In the genomic region with DNA sequence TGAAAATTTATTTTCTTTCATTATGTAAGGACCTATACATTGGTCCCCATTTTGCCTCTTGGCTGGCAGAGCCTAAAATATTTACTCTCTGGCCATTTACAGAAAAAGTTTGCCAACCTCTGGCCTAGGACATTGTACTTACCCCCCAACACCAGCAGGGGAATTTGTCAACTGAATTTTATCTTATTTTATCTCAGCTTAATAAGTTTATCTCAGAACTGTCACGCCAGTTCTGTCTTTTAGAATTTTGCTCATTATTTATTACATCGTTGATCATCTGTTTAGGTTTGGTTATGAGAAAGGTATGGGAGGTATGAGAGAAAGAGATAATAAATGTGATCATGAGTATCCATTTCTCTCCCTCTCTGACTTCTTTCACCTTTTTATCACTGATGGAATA, we compare ENCODE assay signal across 9 cellular contexts. TPM values are rescaled to one million over a fixed set of nuclear protein-coding genes. Genes with fewer than 3 reads are reported as not detected.
DNase-seq lines count a peak whose midpoint lies in the region; ATAC-seq and TF ChIP-seq lines count a peak whose summit lies in the region.
"Had no signal": no experiment of that assay in that cellular context is flagged by ENCODE, and none has a peak within 500 bp of the region (broad histone marks: within the 10 kb centered on the region; RNA-seq: fewer than 3 reads in every experiment).

No MANE protein-coding gene starts in this region.

- peak; percentile 40 for TF ChIP-seq CTCF in CD8-positive, alpha-beta T cell (IDR thresholded peaks at IDR 0.05)
- 0 out of 2 replicates have a peak, but pooled peaks have one; percentile 8 for TF ChIP-seq CTCF in IMR-90 (conservative IDR thresholded peaks at IDR 0.05; ENCODE audit: low read depth, low read length)
- TF ChIP-seq CTCF in cardiac fibroblast (IDR thresholded peaks at IDR 0.05; ENCODE audit: low read depth, low read length), result peak; percentile 37
- peak; percentile 20 for TF ChIP-seq CTCF in osteoblast (IDR thresholded peaks at IDR 0.05; ENCODE audit: extremely low read depth, low read depth, low read length)
- peak in 1 of 2 donors; percentile 27 for TF ChIP-seq CTCF in suprapubic skin (IDR thresholded peaks at IDR 0.05)

- no peak overlapping the region for H2AK9ac ChIP-seq in IMR-90 (replicated peaks; ENCODE audit: low read depth, low read length, poor library complexity)

- peak; percentile 36 for ATAC-seq in CD8-positive, alpha-beta T cell
- ATAC-seq in IMR-90 (ENCODE audit: low read depth) (no peak), right cardiac atrium (no peak)

- WGBS in IMR-90 (ENCODE audit: extremely low coverage in 2 of 2, insufficient read length in 1 of 2), 2 experiments, result no CpG with 5 or more reads among the region's 2 CpGs
- WGBS in right cardiac atrium, result 79% methylated on average over 2 of the region's 2 CpGs
- 90% methylated on average over 2 of the region's 2 CpGs for WGBS in suprapubic skin

- no peak for TF ChIP-seq EP300 in suprapubic skin (IDR thresholded peaks at IDR 0.05)

- TF ChIP-seq POLR2A in IMR-90 (IDR thresholded peaks at IDR 0.05; ENCODE audit: low read depth, low read length) (no peak), suprapubic skin (IDR thresholded peaks at IDR 0.05) (no peak)

- DNase-seq in CD8-positive, alpha-beta T cell, result no peak
- no peak for DNase-seq in IMR-90
- DNase-seq in cardiac fibroblast (ENCODE audit: low read depth in 2 of 2), result no peak
- no peak for DNase-seq in osteoblast (ENCODE audit: insufficient read length, low spot score, missing footprints)
- no peak for DNase-seq in NCI-H1092 (lab: John Stamatoyannopoulos, UW)
- no peak for DNase-seq in right cardiac atrium
- DNase-seq in suprapubic skin (ENCODE audit: low spot score in 2 of 2), result no peak
- DNase-seq: NCI-H2029 had no signal

- no peak overlapping the region for H2BK120ac ChIP-seq in IMR-90 (ENCODE audit: low read depth, low read length)

- CTCF ChIA-PET in CD8-positive, alpha-beta T cell (lab: Charles Lee), result interaction anchor here (1.0 to 2.3 kb wide), 2 partner anchors 44 to 141 kb away, joined by 3 to 7 read pairs; no protein-coding TSS in a partner anchor
- CTCF ChIA-PET in IMR-90 (lab: Yijun Ruan, JAX), result interaction anchor here (0.8 to 1.2 kb wide), 2 partner anchors 9 to 16 kb away, joined by 3 read pairs; no protein-coding TSS in a partner anchor

- H4K5ac ChIP-seq in IMR-90 (ENCODE audit: low read depth, low read length), result no peak overlapping the region

- H2AK5ac ChIP-seq in IMR-90 (ENCODE audit: low read depth, low read length), result no peak overlapping the region

- no peak overlapping the region for H3K4me3 ChIP-seq in CD8-positive, alpha-beta T cell (ENCODE audit: low read depth, low read length)
- H3K4me3 ChIP-seq in IMR-90 (ENCODE audit: insufficient read depth, low read depth, low read length), result no peak overlapping the region
- H3K4me3 ChIP-seq in cardiac fibroblast (replicated peaks in 1 of 2; ENCODE audit: low read depth in 2 of 2, low read length in 2 of 2), result no peak overlapping the region
- no peak overlapping the region for H3K4me3 ChIP-seq in osteoblast (ENCODE audit: insufficient read depth, low read length)
- H3K4me3 ChIP-seq in right cardiac atrium (ENCODE audit: low read length), result no peak overlapping the region
- H3K4me3 ChIP-seq in suprapubic skin, result no peak overlapping the region
- H3K4me3 ChIP-seq: esophagus muscularis mucosa had no signal

- H3K9ac ChIP-seq in IMR-90 (ENCODE audit: low read depth, low read length), result no peak overlapping the region

- no peak overlapping the region for H3K56ac ChIP-seq in IMR-90 (ENCODE audit: extremely low read depth, insufficient read depth, low read length)

- peaks cover 2% of the 10 kb centered on the region for H3K9me1 ChIP-seq in IMR-90 (ENCODE audit: insufficient read depth, low read length)

- no peak overlapping the region for H4K8ac ChIP-seq in IMR-90 (ENCODE audit: low read depth in 2 of 2, low read length in 2 of 2)

- H3K79me2 ChIP-seq in osteoblast (ENCODE audit: insufficient read depth, low read length), result peaks cover 83% of the 10 kb centered on the region

- no peak overlapping the region for H3K18ac ChIP-seq in IMR-90 (ENCODE audit: low read depth, low read length)

- in situ Hi-C loops in IMR-90 (cut with MboI; ENCODE audit: low sequenced_read_pairs), result no loop called here

- H2AFZ ChIP-seq in IMR-90 (replicated peaks; ENCODE audit: low read length, poor library complexity), result no peak overlapping the region
- H2AFZ ChIP-seq in osteoblast (ENCODE audit: low read length), result no peak overlapping the region

- H3K4me3 Mint-ChIP-seq in CD8-positive, alpha-beta T cell, result no peak overlapping the region

- H3K36me3 ChIP-seq in CD8-positive, alpha-beta T cell (ENCODE audit: insufficient read depth, low read length), result peaks cover 88% of the 10 kb centered on the region
- peaks cover 62% of the 10 kb centered on the region for H3K36me3 ChIP-seq in IMR-90 (ENCODE audit: control insufficient read depth, insufficient read depth, low read length)
- peaks cover 94% of the 10 kb centered on the region for H3K36me3 ChIP-seq in osteoblast (ENCODE audit: insufficient read depth, low read length)
- peaks cover 95% of the 10 kb centered on the region for H3K36me3 ChIP-seq in suprapubic skin

- no peak overlapping the region for H4K91ac ChIP-seq in IMR-90 (ENCODE audit: insufficient read depth, low read depth, low read length)

- H3K27me3 Mint-ChIP-seq in CD8-positive, alpha-beta T cell (ENCODE audit: low read depth), result no peaks in the 10 kb centered on the region

- POLR2A ChIA-PET in CD8-positive, alpha-beta T cell (lab: Charles Lee), result interaction anchor here (1.5 kb wide), 1 partner anchor 129 kb away, joined by 3 read pairs; no protein-coding TSS in a partner anchor
- POLR2A ChIA-PET in IMR-90 (lab: Charles Lee; ENCODE audit: unreplicated experiment), result interaction anchor here (0.6 kb wide), 1 partner anchor 32 kb away, joined by 13 read pairs; no protein-coding TSS in a partner anchor

- H3K4me2 ChIP-seq in IMR-90 (ENCODE audit: low read depth, low read length) (no peak overlapping the region), osteoblast (ENCODE audit: insufficient read depth, low read length) (no peak overlapping the region)

- no peaks in the 10 kb centered on the region for H3K9me3 Mint-ChIP-seq in CD8-positive, alpha-beta T cell

- no TSS peak for BruUV-seq in IMR-90 (replicated peaks; lab: Mats Ljungman, UMichigan)

- H3K23ac ChIP-seq in IMR-90 (ENCODE audit: low read depth, low read length), result no peak overlapping the region

- H3K4me1 ChIP-seq in CD8-positive, alpha-beta T cell (ENCODE audit: insufficient read depth, low read length), result peaks cover 21% of the 10 kb centered on the region
- H3K4me1 ChIP-seq in IMR-90 (ENCODE audit: control insufficient read depth, insufficient read depth, low read length) (no peaks in the 10 kb centered on the region; the same call in 1 of the 2 replicates), osteoblast (ENCODE audit: insufficient read depth, low read length) (no peaks in the 10 kb centered on the region), right cardiac atrium (ENCODE audit: control insufficient read depth, insufficient read depth, low read length) (peaks cover 3% of the 10 kb centered on the region), suprapubic skin (peaks cover 10% of the 10 kb centered on the region)

- H3K79me1 ChIP-seq in IMR-90 (ENCODE audit: low read depth in 1 of 2, low read length in 2 of 2), result peaks cover 44 to 56% of the 10 kb centered on the region in 2 experiments

- H3K27ac ChIP-seq in CD8-positive, alpha-beta T cell (ENCODE audit: low read depth, low read length), result no peak overlapping the region
- no peak overlapping the region for H3K27ac ChIP-seq in IMR-90 (ENCODE audit: insufficient read depth, low read length)
- H3K27ac ChIP-seq in osteoblast (ENCODE audit: low read depth, low read length), result no peak overlapping the region
- no peak overlapping the region for H3K27ac ChIP-seq in right cardiac atrium (ENCODE audit: low read length)
- H3K27ac ChIP-seq in suprapubic skin, result no peak overlapping the region
- H3K27ac ChIP-seq: esophagus muscularis mucosa had no signal

- dilution Hi-C loops in IMR-90 (cut with HindIII; ENCODE audit: low sequenced_read_pairs, unreplicated experiment), result loop anchor here (25.0 kb wide), 1 partner anchor 126 kb away; no protein-coding TSS in a partner anchor

- no peak for TF ChIP-seq RAD21 in IMR-90 (IDR thresholded peaks at IDR 0.05; ENCODE audit: low read length)

- H3K27ac Mint-ChIP-seq in CD8-positive, alpha-beta T cell, result no peak overlapping the region

- no peak overlapping the region for H2BK15ac ChIP-seq in IMR-90 (ENCODE audit: low read depth, low read length)

- peaks cover 49% of the 10 kb centered on the region for H3K4me1 Mint-ChIP-seq in CD8-positive, alpha-beta T cell (ENCODE audit: low read depth)

- H2BK20ac ChIP-seq in IMR-90 (ENCODE audit: low read depth, low read length), result no peak overlapping the region

- no peak overlapping the region for H3K4ac ChIP-seq in IMR-90 (ENCODE audit: low read depth, low read length)

- H3K27me3 ChIP-seq in CD8-positive, alpha-beta T cell (ENCODE audit: insufficient read depth, low read length), result no peaks in the 10 kb centered on the region
- H3K27me3 ChIP-seq in IMR-90 (ENCODE audit: control insufficient read depth, insufficient read depth, low read length) (no peaks in the 10 kb centered on the region), osteoblast (ENCODE audit: insufficient read depth, low read length) (no peaks in the 10 kb centered on the region), right cardiac atrium (ENCODE audit: control insufficient read depth, insufficient read depth) (no peaks in the 10 kb centered on the region), suprapubic skin (no peaks in the 10 kb centered on the region)
- H3K27me3 ChIP-seq: esophagus muscularis mucosa had no signal

- no peaks in the 10 kb centered on the region for H3K9me3 ChIP-seq in CD8-positive, alpha-beta T cell (ENCODE audit: low read length)
- H3K9me3 ChIP-seq in IMR-90 (ENCODE audit: control insufficient read depth, insufficient read depth, low read length) (no peaks in the 10 kb centered on the region), osteoblast (ENCODE audit: low read depth, low read length) (no peaks in the 10 kb centered on the region), right cardiac atrium (ENCODE audit: control insufficient read depth, low read length) (no peaks in the 10 kb centered on the region), suprapubic skin (no peaks in the 10 kb centered on the region)
- H3K9me3 ChIP-seq: esophagus muscularis mucosa had no signal

- intact Hi-C loops in CD8-positive, alpha-beta T cell (cut with DNase I, micrococcal nuclease), result loop anchor here in 1 of 2 experiments (5.0 kb wide), 1 partner anchor 34 kb away; no protein-coding TSS in a partner anchor
- intact Hi-C loops in IMR-90 (cut with micrococcal nuclease), result no loop called here
- intact Hi-C loops in right cardiac atrium (cut with DNase I), result no loop called here

- no peak overlapping the region for H2BK5ac ChIP-seq in IMR-90 (ENCODE audit: low read depth, low read length, poor library complexity, severe bottlenecking)

- H3K14ac ChIP-seq in IMR-90 (replicated peaks; ENCODE audit: low read depth, low read length), result no peak overlapping the region

- peaks cover 91% of the 10 kb centered on the region for H3K36me3 Mint-ChIP-seq in CD8-positive, alpha-beta T cell

- H4K20me1 ChIP-seq in IMR-90 (ENCODE audit: insufficient read depth, low read length) (peaks cover 4% of the 10 kb centered on the region; the same call in 1 of the 2 replicates), osteoblast (ENCODE audit: insufficient read depth, low read length) (peaks cover 5% of the 10 kb centered on the region)

RNA-seq across cellular contexts. Expression of gene CHD2, which starts 38.3 kb away (rescaled TPM):
- total RNA-seq in CD8-positive, alpha-beta T cell, result 100 to 1,000 TPM; 615 to 669 TPM
- total RNA-seq in IMR-90 (2012; rRNA removed) (64.7 and 71.4 TPM in 2 replicates), osteoblast (94.0 and 98.8 TPM in 2 replicates), right cardiac atrium (10 to 100 TPM; 62.7 to 83.6 (median 65.1) TPM), suprapubic skin (100 to 1,000 TPM in 3 of 4 donors, 10 to 100 TPM in 1; 93.3 to 319 (median 127) TPM)
- polyA plus RNA-seq in IMR-90 (2012; rRNA removed) (37.8 and 44.9 TPM in 2 replicates), right cardiac atrium (28.4 TPM)
- polyA plus RNA-seq in IMR-90 (2012; cell fraction: cytosol; rRNA removed), result 9.0 and 12.0 TPM in 2 replicates
- 54.1 and 206 TPM in 2 replicates for polyA plus RNA-seq in IMR-90 (2012; cell fraction: nucleus; rRNA removed; ENCODE audit: low replicate concordance)
